In the genomic region with DNA sequence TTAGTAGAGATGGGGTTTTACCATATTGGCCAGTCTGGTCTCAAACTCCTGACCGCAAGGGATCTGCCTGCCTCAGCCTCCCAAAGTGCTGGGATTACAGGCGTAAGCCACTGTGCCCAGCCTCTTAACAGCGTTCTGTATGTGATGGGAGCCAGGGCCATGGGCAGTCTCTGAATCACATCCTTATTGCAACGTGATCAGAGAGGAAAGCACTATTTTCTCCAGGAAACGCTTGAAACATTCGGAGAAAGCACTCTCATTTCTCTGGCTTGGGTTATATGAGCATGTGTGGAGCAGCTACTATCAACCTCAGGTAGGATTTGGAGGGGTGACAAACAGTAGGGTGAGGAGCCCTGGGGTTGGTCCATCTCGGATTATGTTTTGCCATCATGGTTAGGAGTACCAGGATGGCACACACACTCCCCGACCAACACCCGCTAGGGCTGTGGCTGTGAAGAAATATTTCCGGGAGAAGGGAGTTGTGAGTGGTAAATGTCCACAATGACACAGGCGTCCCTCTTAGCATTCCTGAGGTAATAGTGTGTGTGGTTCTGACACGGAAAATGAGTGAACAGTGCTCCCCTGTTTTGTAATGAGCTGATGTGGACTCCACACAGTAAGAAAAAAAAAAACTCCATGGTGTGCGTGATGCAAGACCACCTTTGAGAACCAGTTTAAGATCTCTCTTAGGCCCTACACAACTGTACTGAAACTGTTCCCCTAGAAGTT, we compare ENCODE assay signal across 1 cellular context.
TF ChIP-seq lines count a peak whose summit lies in the region.

No MANE protein-coding gene starts in this region.

TF ChIP-seq in GM23338, 12 proteins besides CTCF, POLR2A, EP300 and RAD21 (continued from another document):
- TF ChIP-seq, protein P1, sequence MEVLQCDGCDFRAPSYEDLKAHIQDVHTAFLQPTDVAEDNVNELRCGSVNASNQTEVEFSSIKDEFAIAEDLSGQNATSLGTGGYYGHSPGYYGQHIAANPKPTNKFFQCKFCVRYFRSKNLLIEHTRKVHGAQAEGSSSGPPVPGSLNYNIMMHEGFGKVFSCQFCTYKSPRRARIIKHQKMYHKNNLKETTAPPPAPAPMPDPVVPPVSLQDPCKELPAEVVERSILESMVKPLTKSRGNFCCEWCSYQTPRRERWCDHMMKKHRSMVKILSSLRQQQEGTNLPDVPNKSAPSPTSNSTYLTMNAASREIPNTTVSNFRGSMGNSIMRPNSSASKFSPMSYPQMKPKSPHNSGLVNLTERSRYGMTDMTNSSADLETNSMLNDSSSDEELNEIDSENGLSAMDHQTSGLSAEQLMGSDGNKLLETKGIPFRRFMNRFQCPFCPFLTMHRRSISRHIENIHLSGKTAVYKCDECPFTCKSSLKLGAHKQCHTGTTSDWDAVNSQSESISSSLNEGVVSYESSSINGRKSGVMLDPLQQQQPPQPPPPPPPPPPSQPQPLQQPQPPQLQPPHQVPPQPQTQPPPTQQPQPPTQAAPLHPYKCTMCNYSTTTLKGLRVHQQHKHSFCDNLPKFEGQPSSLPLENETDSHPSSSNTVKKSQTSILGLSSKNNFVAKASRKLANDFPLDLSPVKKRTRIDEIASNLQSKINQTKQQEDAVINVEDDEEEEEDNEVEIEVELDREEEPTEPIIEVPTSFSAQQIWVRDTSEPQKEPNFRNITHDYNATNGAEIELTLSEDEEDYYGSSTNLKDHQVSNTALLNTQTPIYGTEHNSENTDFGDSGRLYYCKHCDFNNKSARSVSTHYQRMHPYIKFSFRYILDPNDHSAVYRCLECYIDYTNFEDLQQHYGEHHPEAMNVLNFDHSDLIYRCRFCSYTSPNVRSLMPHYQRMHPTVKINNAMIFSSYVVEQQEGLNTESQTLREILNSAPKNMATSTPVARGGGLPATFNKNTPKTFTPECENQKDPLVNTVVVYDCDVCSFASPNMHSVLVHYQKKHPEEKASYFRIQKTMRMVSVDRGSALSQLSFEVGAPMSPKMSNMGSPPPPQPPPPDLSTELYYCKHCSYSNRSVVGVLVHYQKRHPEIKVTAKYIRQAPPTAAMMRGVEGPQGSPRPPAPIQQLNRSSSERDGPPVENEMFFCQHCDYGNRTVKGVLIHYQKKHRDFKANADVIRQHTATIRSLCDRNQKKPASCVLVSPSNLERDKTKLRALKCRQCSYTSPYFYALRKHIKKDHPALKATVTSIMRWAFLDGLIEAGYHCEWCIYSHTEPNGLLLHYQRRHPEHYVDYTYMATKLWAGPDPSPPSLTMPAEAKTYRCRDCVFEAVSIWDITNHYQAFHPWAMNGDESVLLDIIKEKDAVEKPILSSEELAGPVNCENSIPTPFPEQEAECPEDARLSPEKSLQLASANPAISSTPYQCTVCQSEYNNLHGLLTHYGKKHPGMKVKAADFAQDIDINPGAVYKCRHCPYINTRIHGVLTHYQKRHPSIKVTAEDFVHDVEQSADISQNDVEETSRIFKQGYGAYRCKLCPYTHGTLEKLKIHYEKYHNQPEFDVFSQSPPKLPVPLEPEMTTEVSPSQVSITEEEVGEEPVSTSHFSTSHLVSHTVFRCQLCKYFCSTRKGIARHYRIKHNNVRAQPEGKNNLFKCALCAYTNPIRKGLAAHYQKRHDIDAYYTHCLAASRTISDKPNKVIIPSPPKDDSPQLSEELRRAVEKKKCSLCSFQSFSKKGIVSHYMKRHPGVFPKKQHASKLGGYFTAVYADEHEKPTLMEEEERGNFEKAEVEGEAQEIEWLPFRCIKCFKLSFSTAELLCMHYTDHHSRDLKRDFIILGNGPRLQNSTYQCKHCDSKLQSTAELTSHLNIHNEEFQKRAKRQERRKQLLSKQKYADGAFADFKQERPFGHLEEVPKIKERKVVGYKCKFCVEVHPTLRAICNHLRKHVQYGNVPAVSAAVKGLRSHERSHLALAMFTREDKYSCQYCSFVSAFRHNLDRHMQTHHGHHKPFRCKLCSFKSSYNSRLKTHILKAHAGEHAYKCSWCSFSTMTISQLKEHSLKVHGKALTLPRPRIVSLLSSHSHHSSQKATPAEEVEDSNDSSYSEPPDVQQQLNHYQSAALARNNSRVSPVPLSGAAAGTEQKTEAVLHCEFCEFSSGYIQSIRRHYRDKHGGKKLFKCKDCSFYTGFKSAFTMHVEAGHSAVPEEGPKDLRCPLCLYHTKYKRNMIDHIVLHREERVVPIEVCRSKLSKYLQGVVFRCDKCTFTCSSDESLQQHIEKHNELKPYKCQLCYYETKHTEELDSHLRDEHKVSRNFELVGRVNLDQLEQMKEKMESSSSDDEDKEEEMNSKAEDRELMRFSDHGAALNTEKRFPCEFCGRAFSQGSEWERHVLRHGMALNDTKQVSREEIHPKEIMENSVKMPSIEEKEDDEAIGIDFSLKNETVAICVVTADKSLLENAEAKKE (CRISPR knock-in tag; IDR thresholded peaks at IDR 0.05): no peak
- TF ChIP-seq, protein P2, sequence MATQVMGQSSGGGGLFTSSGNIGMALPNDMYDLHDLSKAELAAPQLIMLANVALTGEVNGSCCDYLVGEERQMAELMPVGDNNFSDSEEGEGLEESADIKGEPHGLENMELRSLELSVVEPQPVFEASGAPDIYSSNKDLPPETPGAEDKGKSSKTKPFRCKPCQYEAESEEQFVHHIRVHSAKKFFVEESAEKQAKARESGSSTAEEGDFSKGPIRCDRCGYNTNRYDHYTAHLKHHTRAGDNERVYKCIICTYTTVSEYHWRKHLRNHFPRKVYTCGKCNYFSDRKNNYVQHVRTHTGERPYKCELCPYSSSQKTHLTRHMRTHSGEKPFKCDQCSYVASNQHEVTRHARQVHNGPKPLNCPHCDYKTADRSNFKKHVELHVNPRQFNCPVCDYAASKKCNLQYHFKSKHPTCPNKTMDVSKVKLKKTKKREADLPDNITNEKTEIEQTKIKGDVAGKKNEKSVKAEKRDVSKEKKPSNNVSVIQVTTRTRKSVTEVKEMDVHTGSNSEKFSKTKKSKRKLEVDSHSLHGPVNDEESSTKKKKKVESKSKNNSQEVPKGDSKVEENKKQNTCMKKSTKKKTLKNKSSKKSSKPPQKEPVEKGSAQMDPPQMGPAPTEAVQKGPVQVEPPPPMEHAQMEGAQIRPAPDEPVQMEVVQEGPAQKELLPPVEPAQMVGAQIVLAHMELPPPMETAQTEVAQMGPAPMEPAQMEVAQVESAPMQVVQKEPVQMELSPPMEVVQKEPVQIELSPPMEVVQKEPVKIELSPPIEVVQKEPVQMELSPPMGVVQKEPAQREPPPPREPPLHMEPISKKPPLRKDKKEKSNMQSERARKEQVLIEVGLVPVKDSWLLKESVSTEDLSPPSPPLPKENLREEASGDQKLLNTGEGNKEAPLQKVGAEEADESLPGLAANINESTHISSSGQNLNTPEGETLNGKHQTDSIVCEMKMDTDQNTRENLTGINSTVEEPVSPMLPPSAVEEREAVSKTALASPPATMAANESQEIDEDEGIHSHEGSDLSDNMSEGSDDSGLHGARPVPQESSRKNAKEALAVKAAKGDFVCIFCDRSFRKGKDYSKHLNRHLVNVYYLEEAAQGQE (IDR thresholded peaks at IDR 0.05; ENCODE audit: unreplicated experiment): no peak
